In genomic region chr9:124000161-124000783, GRCh38 we compare ENCODE assay signal across 15 cellular contexts. TPM values are rescaled to one million over a fixed set of nuclear protein-coding genes. Genes with fewer than 3 reads are reported as not detected.
A peak's percentile ranks its signal among the peaks of the same experiment; 100 is the strongest.
DNase-seq lines count a peak whose midpoint lies in the region; ATAC-seq, FAIRE-seq and TF ChIP-seq lines count a peak whose summit lies in the region.
"Had no signal": no experiment of that assay in that cellular context is flagged by ENCODE, and none has a peak within 500 bp of the region (broad histone marks: within the 10 kb centered on the region; RNA-seq: fewer than 3 reads in every experiment).

No MANE protein-coding gene starts in this region.

- H3K9me3 Mint-ChIP-seq in activated CD4-positive, alpha-beta memory T cell treated with anti-CD3 and anti-CD28 coated beads for 36 hours: no peaks in the 10 kb centered on the region
- no peaks in the 10 kb centered on the region for H3K9me3 Mint-ChIP-seq in activated CD4-positive, alpha-beta memory T cell treated with anti-CD3 and anti-CD28 coated beads, Interleukin-2, amount 10 ng/mL, durations not matched to agents 7 days and 5 days
- no peaks in the 10 kb centered on the region for H3K9me3 Mint-ChIP-seq in stimulated activated memory B cell treated with anti-CD40 and anti-IgM and Interleukin-4, amounts not matched to agents 10 μg/mL and 1 μg/mL and 100 μg/mL, for 72 hours

- dilution Hi-C loops in endothelial cell of umbilical vein (cut with MboI; ENCODE audit: extremely low pct_ligation_motif_present, low sequenced_read_pairs): no loop called here

- TF ChIP-seq POLR2A in endothelial cell of umbilical vein (IDR thresholded peaks at IDR 0.05; ENCODE audit: low read depth, low read length): no peak

- H3K36me3 Mint-ChIP-seq in activated CD4-positive, alpha-beta memory T cell treated with anti-CD3 and anti-CD28 coated beads for 36 hours: no peaks in the 10 kb centered on the region
- H3K36me3 Mint-ChIP-seq in activated CD4-positive, alpha-beta memory T cell treated with anti-CD3 and anti-CD28 coated beads, Interleukin-2, amount 10 ng/mL, durations not matched to agents 7 days and 5 days (ENCODE audit: low read depth): peaks cover 4% of the 10 kb centered on the region
- H3K36me3 Mint-ChIP-seq in stimulated activated memory B cell treated with anti-CD40 and anti-IgM and Interleukin-4, amounts not matched to agents 10 μg/mL and 1 μg/mL and 100 μg/mL, for 72 hours: no peaks in the 10 kb centered on the region

- no peaks in the 10 kb centered on the region for H3K79me2 ChIP-seq in endothelial cell of umbilical vein (ENCODE audit: control insufficient read depth, insufficient read depth, low read length)

- FAIRE-seq in endothelial cell of umbilical vein (lab: Jason Lieb, UNC): no peak
- FAIRE-seq: HTR-8/SVneo, TTC549 had no signal

- H3K4me1 Mint-ChIP-seq in activated CD4-positive, alpha-beta memory T cell treated with anti-CD3 and anti-CD28 coated beads for 36 hours (ENCODE audit: low read depth): peaks cover 37% of the 10 kb centered on the region
- H3K4me1 Mint-ChIP-seq in activated CD4-positive, alpha-beta memory T cell treated with anti-CD3 and anti-CD28 coated beads, Interleukin-2, amount 10 ng/mL, durations not matched to agents 7 days and 5 days: peaks cover 26% of the 10 kb centered on the region
- H3K4me1 Mint-ChIP-seq in stimulated activated memory B cell treated with anti-CD40 and anti-IgM and Interleukin-4, amounts not matched to agents 10 μg/mL and 1 μg/mL and 100 μg/mL, for 72 hours: peaks cover 37% of the 10 kb centered on the region

- peaks cover 82% of the 10 kb centered on the region for H3K27me3 Mint-ChIP-seq in activated CD4-positive, alpha-beta memory T cell treated with anti-CD3 and anti-CD28 coated beads for 36 hours
- H3K27me3 Mint-ChIP-seq in activated CD4-positive, alpha-beta memory T cell treated with anti-CD3 and anti-CD28 coated beads, Interleukin-2, amount 10 ng/mL, durations not matched to agents 7 days and 5 days: peaks cover 86% of the 10 kb centered on the region
- H3K27me3 Mint-ChIP-seq in stimulated activated memory B cell treated with anti-CD40 and anti-IgM and Interleukin-4, amounts not matched to agents 10 μg/mL and 1 μg/mL and 100 μg/mL, for 72 hours: peaks cover 71% of the 10 kb centered on the region

- no peak overlapping the region for H3K9ac ChIP-seq in endothelial cell of umbilical vein (replicated peaks; ENCODE audit: extremely low read depth, insufficient read depth, low read length)

- H3K27me3 ChIP-seq in Panc1 (ENCODE audit: control insufficient read depth, insufficient read depth, low read length) (peaks cover 34% of the 10 kb centered on the region), endothelial cell of umbilical vein (ENCODE audit: control insufficient read depth in 2 of 2, insufficient read depth in 2 of 2, low read length in 2 of 2) (peaks cover 87 to 91% of the 10 kb centered on the region in 2 experiments)

- H3K4me3 Mint-ChIP-seq in activated CD4-positive, alpha-beta memory T cell treated with anti-CD3 and anti-CD28 coated beads for 36 hours: peak overlapping the region; percentile 20
- H3K4me3 Mint-ChIP-seq in activated CD4-positive, alpha-beta memory T cell treated with anti-CD3 and anti-CD28 coated beads, Interleukin-2, amount 10 ng/mL, durations not matched to agents 7 days and 5 days: no peak overlapping the region
- H3K4me3 Mint-ChIP-seq in stimulated activated memory B cell treated with anti-CD40 and anti-IgM and Interleukin-4, amounts not matched to agents 10 μg/mL and 1 μg/mL and 100 μg/mL, for 72 hours: peak overlapping the region; percentile 70

- peaks cover 2% of the 10 kb centered on the region for H4K20me1 ChIP-seq in endothelial cell of umbilical vein (replicated peaks; ENCODE audit: control insufficient read depth, extremely low read depth, insufficient read depth, low read length)

- H3K9me3 ChIP-seq in Panc1 (ENCODE audit: control insufficient read depth, insufficient read depth, low read depth, low read length) (no peaks in the 10 kb centered on the region), endothelial cell of umbilical vein (replicated peaks; ENCODE audit: control insufficient read depth, insufficient read depth, low read length) (no peaks in the 10 kb centered on the region)

- TF ChIP-seq CTCF in Panc1 (IDR thresholded peaks at IDR 0.05) (no peak), endothelial cell of umbilical vein (IDR thresholded peaks at IDR 0.05; ENCODE audit: extremely low read depth in 1 of 2, insufficient read depth in 1 of 2, low read depth in 1 of 2, low read length in 2 of 2) (no peak)

- no peaks in the 10 kb centered on the region for H3K9me1 ChIP-seq in endothelial cell of umbilical vein (replicated peaks; ENCODE audit: control insufficient read depth, extremely low read depth, insufficient read depth, low read length)

- H3K27ac ChIP-seq in Panc1 (ENCODE audit: low read length): no peak overlapping the region
- no peak overlapping the region for H3K27ac ChIP-seq in endothelial cell of umbilical vein (ENCODE audit: insufficient read depth, low read depth, low read length)
- H3K27ac ChIP-seq: C4-2B had no signal

- intact Hi-C loops in activated CD4-positive, alpha-beta memory T cell treated with anti-CD3 and anti-CD28 coated beads for 36 hours (cut with micrococcal nuclease): loop anchor here (2.0 kb wide), 1 partner anchor 19 kb away; no protein-coding TSS in a partner anchor
- intact Hi-C loops in Panc1 (cut with micrococcal nuclease; ENCODE audit: unreplicated experiment) (no loop called here), endothelial cell of umbilical vein (cut with micrococcal nuclease) (no loop called here)

- BruUV-seq in Panc1 (replicated peaks; lab: Mats Ljungman, UMichigan) (no TSS peak), endothelial cell of umbilical vein (replicated peaks; lab: Mats Ljungman, UMichigan) (no TSS peak)

- in situ Hi-C loops in Panc1 (cut with HindIII; ENCODE audit: low pct_unique_long_range_greater_than_20kb, low sequenced_read_pairs): no loop called here

- no peaks in the 10 kb centered on the region for H3K4me1 ChIP-seq in Panc1 (ENCODE audit: control insufficient read depth, insufficient read depth, low read length)
- H3K4me1 ChIP-seq in endothelial cell of umbilical vein (ENCODE audit: control insufficient read depth, extremely low read depth, insufficient read depth, low read length): peaks cover 3% of the 10 kb centered on the region

- H3K4me3 ChIP-seq in Panc1 (ENCODE audit: low read depth in 2 of 2, low read length in 2 of 2): peak overlapping the region in 1 of 2 experiments; percentile 22; a peak in 1 of 4 replicates
- no peak overlapping the region for H3K4me3 ChIP-seq in endothelial cell of umbilical vein (replicated peaks in 1 of 3; ENCODE audit: insufficient read depth in 1 of 3, low read depth in 1 of 3, low read length in 3 of 3)
- H3K4me3 ChIP-seq: lung had no signal

- POLR2A ChIA-PET in activated CD4-positive, alpha-beta memory T cell treated with anti-CD3 and anti-CD28 coated beads for 36 hours (lab: Charles Lee): no interaction called here
- POLR2A ChIA-PET in activated CD4-positive, alpha-beta memory T cell treated with anti-CD3 and anti-CD28 coated beads, Interleukin-2, amount 10 ng/mL, durations not matched to agents 7 days and 5 days (lab: Charles Lee): no interaction called here
- POLR2A ChIA-PET in Panc1 (lab: Charles Lee) (no interaction called here), endothelial cell of umbilical vein (lab: Charles Lee) (no interaction called here)

- ATAC-seq in Panc1: peak; percentile 68
- no peak for ATAC-seq in stimulated activated memory B cell treated with anti-CD40 and anti-IgM and Interleukin-4, amounts not matched to agents 10 μg/mL and 1 μg/mL and 100 μg/mL, for 72 hours

- no peaks in the 10 kb centered on the region for H3K36me3 ChIP-seq in Panc1 (ENCODE audit: control insufficient read depth, insufficient read depth, low read length)
- H3K36me3 ChIP-seq in endothelial cell of umbilical vein (ENCODE audit: control insufficient read depth in 2 of 2, extremely low read depth in 1 of 2, insufficient read depth in 2 of 2, low read length in 2 of 2): no peaks in the 10 kb centered on the region

- no peak overlapping the region for H2AFZ ChIP-seq in endothelial cell of umbilical vein (ENCODE audit: low read depth, low read length)

- no peak overlapping the region for H3K4me2 ChIP-seq in endothelial cell of umbilical vein (ENCODE audit: insufficient read depth, low read length)

- no peak overlapping the region for H3K27ac Mint-ChIP-seq in activated CD4-positive, alpha-beta memory T cell treated with anti-CD3 and anti-CD28 coated beads for 36 hours
- no peak overlapping the region for H3K27ac Mint-ChIP-seq in activated CD4-positive, alpha-beta memory T cell treated with anti-CD3 and anti-CD28 coated beads, Interleukin-2, amount 10 ng/mL, durations not matched to agents 7 days and 5 days
- no peak overlapping the region for H3K27ac Mint-ChIP-seq in stimulated activated memory B cell treated with anti-CD40 and anti-IgM and Interleukin-4, amounts not matched to agents 10 μg/mL and 1 μg/mL and 100 μg/mL, for 72 hours

- DNase-seq in activated CD4-positive, alpha-beta memory T cell treated with anti-CD3 and anti-CD28 coated beads for 36 hours: no peak
- DNase-seq in activated CD4-positive, alpha-beta memory T cell treated with anti-CD3 and anti-CD28 coated beads, Interleukin-2, amount 10 ng/mL, durations not matched to agents 7 days and 5 days: no peak
- no peak for DNase-seq in Panc1 (ENCODE audit: low read depth, low spot score)
- no peak for DNase-seq in endothelial cell of umbilical vein (ENCODE audit: low read depth, low spot score)
- DNase-seq in kidney tubule cell (ENCODE audit: low spot score): no peak
- DNase-seq in nucleus accumbens (lab: John Stamatoyannopoulos, UW): no peak
- no peak for DNase-seq in stimulated activated naive CD4-positive, alpha-beta T cell treated with Interleukin-2 at 50 U/mL for 16 hours (lab: John Stamatoyannopoulos, UW)
- DNase-seq: NCI-H526 treated with DMSO at 0.1 percent for 48 hours; stimulated activated CD4-positive, alpha-beta T cell treated with anti-CD3 and anti-CD28 coated beads, Interleukin-12 subunit alpha, Interleukin-12 subunit beta, amount 100 ng/mL, for 4 hours had no signal

- CTCF ChIA-PET in activated CD4-positive, alpha-beta memory T cell treated with anti-CD3 and anti-CD28 coated beads for 36 hours (lab: Charles Lee): no interaction called here
- CTCF ChIA-PET in activated CD4-positive, alpha-beta memory T cell treated with anti-CD3 and anti-CD28 coated beads, Interleukin-2, amount 10 ng/mL, durations not matched to agents 7 days and 5 days (lab: Charles Lee): no interaction called here
- CTCF ChIA-PET in Panc1 (lab: Charles Lee) (no interaction called here), endothelial cell of umbilical vein (lab: Charles Lee) (no interaction called here)

RNA-seq across cellular contexts. Expression of gene LHX2, which starts 11.3 kb away (rescaled TPM):
- not detected for total RNA-seq in activated CD4-positive, alpha-beta memory T cell treated with anti-CD3 and anti-CD28 coated beads for 36 hours
- not detected for total RNA-seq in activated CD4-positive, alpha-beta memory T cell treated with anti-CD3 and anti-CD28 coated beads, Interleukin-2, amount 10 ng/mL, durations not matched to agents 7 days and 5 days
- total RNA-seq in Panc1 (2021; ENCODE audit: unreplicated experiment) (0.36 TPM), endothelial cell of umbilical vein (not detected in 2 replicates)
- not detected for polyA plus RNA-seq in Panc1 (2012; ENCODE audit: insufficient read length)
- polyA plus RNA-seq in endothelial cell of umbilical vein: 0.03 TPM in 1 of 2 replicates, not detected in the other
- polyA plus RNA-seq in endothelial cell of umbilical vein (2011; cell fraction: cytosol; rRNA removed): 0.07 TPM in 1 of 2 replicates, not detected in the other
- polyA plus RNA-seq in endothelial cell of umbilical vein (2011; cell fraction: nucleus; rRNA removed): not detected in 2 replicates
- polyA plus RNA-seq in endothelial cell of umbilical vein (2012): not detected in 2 replicates
- not detected in 2 replicates for polyA minus RNA-seq in endothelial cell of umbilical vein
- 16.5 TPM for polyA minus RNA-seq in endothelial cell of umbilical vein (2011; cell fraction: cytosol; rRNA and poly(A)+ RNA removed)
- not detected in 2 replicates for polyA minus RNA-seq in endothelial cell of umbilical vein (2011; cell fraction: nucleus; rRNA and poly(A)+ RNA removed)
- total RNA-seq: subcutaneous adipose tissue had no signal
